25 cellular contexts compared by ENCODE assay signal in genomic region chr10:110612629-110613028, GRCh38. TPM values are rescaled to one million over a fixed set of nuclear protein-coding genes. Genes with fewer than 3 reads are reported as not detected.
A peak's percentile ranks its signal among the peaks of the same experiment; 100 is the strongest.
DNase-seq lines count a peak whose midpoint lies in the region; ATAC-seq and TF ChIP-seq lines count a peak whose summit lies in the region.
"Had no signal": no experiment of that assay in that cellular context is flagged by ENCODE, and none has a peak within 500 bp of the region (broad histone marks: within the 10 kb centered on the region; RNA-seq: fewer than 3 reads in every experiment).

No MANE protein-coding gene starts in this region.

- H3F3A ChIP-seq in MM.1S (ENCODE audit: insufficient read depth, low read length): peaks cover 36% of the 10 kb centered on the region

- H3K4me3 ChIP-seq in MM.1S (ENCODE audit: low read length) (peak overlapping the region; percentile 34; the same call in 1 of the 2 replicates), foreskin fibroblast (ENCODE audit: low read depth in 1 of 2, low read length in 2 of 2) (no peak overlapping the region)
- H3K4me3 ChIP-seq: Peyer's patch had no signal

- no peak for ATAC-seq in activated naive CD8-positive, alpha-beta T cell treated with anti-CD3 and anti-CD28 coated beads, Interleukin-2, amount 50 U/mL, for 24 hours
- no peak for ATAC-seq in activated T-helper 17 cell treated with anti-CD3 and anti-CD28 coated beads, Interleukin-2, amount 50 U/mL, for 72 hours (replicated peaks)
- ATAC-seq in stimulated activated naive B cell treated with anti-CD40 and anti-IgM and Interleukin-4, amounts not matched to agents 10 μg/mL and 1 μg/mL and 100 μg/mL, for 72 hours (replicated peaks): no peak
- ATAC-seq: CD8-positive, alpha-beta T cell had no signal

- DNase-seq in activated naive CD8-positive, alpha-beta T cell treated with anti-CD3 and anti-CD28 coated beads, Interleukin-2, amount 50 U/mL, for 24 hours: no peak
- no peak for DNase-seq in activated naive CD8-positive, alpha-beta T cell treated with anti-CD3 and anti-CD28 coated beads for 36 hours
- peak; percentile 19 for DNase-seq in MM.1S
- DNase-seq in stimulated activated naive B cell treated with anti-CD40 and anti-IgM and Interleukin-4, amounts not matched to agents 10 μg/mL and 1 μg/mL and 100 μg/mL, for 72 hours: no peak
- no peak for DNase-seq in DMS53 treated with DMSO at 0.1 percent for 48 hours (lab: John Stamatoyannopoulos, UW; ENCODE audit: unreplicated experiment)
- no peak for DNase-seq in foreskin fibroblast
- DNase-seq in COR-L47 (lab: John Stamatoyannopoulos, UW): no peak
- DNase-seq: CD8-positive, alpha-beta T cell; DMS 273 treated with DMSO at 0.1 percent for 48 hours; DMS79 treated with DMSO at 0.1 percent for 48 hours; GF-D8; H7; NCI-H1092 treated with DMSO at 0.1 percent for 48 hours; NCI-H1436; NCI-H187 treated with DMSO at 0.1 percent for 48 hours; NCI-H2171 treated with DMSO at 0.1 percent for 48 hours; NCI-H524; NCI-H774; NK-92 treated with Interleukin-12 subunit alpha and Interleukin-12 subunit beta, amount 100 ng/mL, for 24 hours; Peyer's patch; SHP77 treated with DMSO at 0.1 percent for 48 hours had no signal

- H3K27me3 ChIP-seq in MM.1S (replicated peaks; ENCODE audit: insufficient read depth, low read length): no peaks in the 10 kb centered on the region
- H3K27me3 ChIP-seq: Peyer's patch had no signal

- no peaks in the 10 kb centered on the region for H3K36me3 Mint-ChIP-seq in activated naive CD8-positive, alpha-beta T cell treated with anti-CD3 and anti-CD28 coated beads, Interleukin-2, amount 50 U/mL, for 24 hours (ENCODE audit: low read depth)
- H3K36me3 Mint-ChIP-seq in activated naive CD8-positive, alpha-beta T cell treated with anti-CD3 and anti-CD28 coated beads for 36 hours: peaks cover 3% of the 10 kb centered on the region
- H3K36me3 Mint-ChIP-seq in activated T-helper 17 cell treated with anti-CD3 and anti-CD28 coated beads, Interleukin-2, amount 50 U/mL, for 72 hours (ENCODE audit: low read depth): no peaks in the 10 kb centered on the region
- no peaks in the 10 kb centered on the region for H3K36me3 Mint-ChIP-seq in stimulated activated naive B cell treated with anti-CD40 and anti-IgM and Interleukin-4, amounts not matched to agents 10 μg/mL and 1 μg/mL and 100 μg/mL, for 72 hours
- H3K36me3 Mint-ChIP-seq: CD8-positive, alpha-beta T cell had no signal

- H3K4me1 ChIP-seq in MM.1S (ENCODE audit: low read length): peaks cover 26% of the 10 kb centered on the region
- H3K4me1 ChIP-seq: Peyer's patch had no signal

- H3K4me3 Mint-ChIP-seq in activated naive CD8-positive, alpha-beta T cell treated with anti-CD3 and anti-CD28 coated beads, Interleukin-2, amount 50 U/mL, for 24 hours: no peak overlapping the region
- no peak overlapping the region for H3K4me3 Mint-ChIP-seq in activated naive CD8-positive, alpha-beta T cell treated with anti-CD3 and anti-CD28 coated beads for 36 hours
- peak overlapping the region; percentile 44 for H3K4me3 Mint-ChIP-seq in activated T-helper 17 cell treated with anti-CD3 and anti-CD28 coated beads, Interleukin-2, amount 50 U/mL, for 72 hours
- peak overlapping the region in 1 of 2 donors; percentile 40 for H3K4me3 Mint-ChIP-seq in stimulated activated naive B cell treated with anti-CD40 and anti-IgM and Interleukin-4, amounts not matched to agents 10 μg/mL and 1 μg/mL and 100 μg/mL, for 72 hours
- H3K4me3 Mint-ChIP-seq: CD8-positive, alpha-beta T cell had no signal

- peaks cover 3% of the 10 kb centered on the region for H3K27me3 Mint-ChIP-seq in activated naive CD8-positive, alpha-beta T cell treated with anti-CD3 and anti-CD28 coated beads, Interleukin-2, amount 50 U/mL, for 24 hours
- H3K27me3 Mint-ChIP-seq in activated naive CD8-positive, alpha-beta T cell treated with anti-CD3 and anti-CD28 coated beads for 36 hours: no peaks in the 10 kb centered on the region
- no peaks in the 10 kb centered on the region for H3K27me3 Mint-ChIP-seq in activated T-helper 17 cell treated with anti-CD3 and anti-CD28 coated beads, Interleukin-2, amount 50 U/mL, for 72 hours
- H3K27me3 Mint-ChIP-seq in stimulated activated naive B cell treated with anti-CD40 and anti-IgM and Interleukin-4, amounts not matched to agents 10 μg/mL and 1 μg/mL and 100 μg/mL, for 72 hours: no peaks in the 10 kb centered on the region
- H3K27me3 Mint-ChIP-seq: IgD-negative memory B cell had no signal

- H3K79me2 ChIP-seq in MM.1S (ENCODE audit: low read length): no peaks in the 10 kb centered on the region

- H2AFZ ChIP-seq in MM.1S (ENCODE audit: low read length): peak overlapping the region; percentile 55

- H3K4me1 Mint-ChIP-seq in activated naive CD8-positive, alpha-beta T cell treated with anti-CD3 and anti-CD28 coated beads, Interleukin-2, amount 50 U/mL, for 24 hours: peaks cover 69% of the 10 kb centered on the region
- peaks cover 60% of the 10 kb centered on the region for H3K4me1 Mint-ChIP-seq in activated naive CD8-positive, alpha-beta T cell treated with anti-CD3 and anti-CD28 coated beads for 36 hours
- peaks cover 13% of the 10 kb centered on the region for H3K4me1 Mint-ChIP-seq in activated T-helper 17 cell treated with anti-CD3 and anti-CD28 coated beads, Interleukin-2, amount 50 U/mL, for 72 hours
- H3K4me1 Mint-ChIP-seq in stimulated activated naive B cell treated with anti-CD40 and anti-IgM and Interleukin-4, amounts not matched to agents 10 μg/mL and 1 μg/mL and 100 μg/mL, for 72 hours: peaks cover 37 to 68% of the 10 kb centered on the region in 2 donors

- H3K27ac ChIP-seq in MM.1S (ENCODE audit: low read length): peak overlapping the region; percentile 58; the same call in 1 of the 2 replicates
- H3K27ac ChIP-seq: C4-2B, HL-60, Peyer's patch had no signal

- no peaks in the 10 kb centered on the region for H3K9me3 Mint-ChIP-seq in activated naive CD8-positive, alpha-beta T cell treated with anti-CD3 and anti-CD28 coated beads, Interleukin-2, amount 50 U/mL, for 24 hours
- no peaks in the 10 kb centered on the region for H3K9me3 Mint-ChIP-seq in activated naive CD8-positive, alpha-beta T cell treated with anti-CD3 and anti-CD28 coated beads for 36 hours
- no peaks in the 10 kb centered on the region for H3K9me3 Mint-ChIP-seq in activated T-helper 17 cell treated with anti-CD3 and anti-CD28 coated beads, Interleukin-2, amount 50 U/mL, for 72 hours
- no peaks in the 10 kb centered on the region for H3K9me3 Mint-ChIP-seq in stimulated activated naive B cell treated with anti-CD40 and anti-IgM and Interleukin-4, amounts not matched to agents 10 μg/mL and 1 μg/mL and 100 μg/mL, for 72 hours
- H3K9me3 Mint-ChIP-seq: CD8-positive, alpha-beta T cell; IgD-negative memory B cell had no signal

- H3K36me3 ChIP-seq in MM.1S (replicated peaks; ENCODE audit: insufficient read depth, low read length): no peaks in the 10 kb centered on the region
- H3K36me3 ChIP-seq: Peyer's patch had no signal

- H3K4me2 ChIP-seq in MM.1S (ENCODE audit: low read depth, low read length): peak overlapping the region; percentile 83

- no peaks in the 10 kb centered on the region for H3K9me3 ChIP-seq in MM.1S (replicated peaks; ENCODE audit: insufficient read depth, low read length)
- H3K9me3 ChIP-seq: Peyer's patch had no signal

- H4K20me1 ChIP-seq in MM.1S (ENCODE audit: insufficient read depth, low read length): no peaks in the 10 kb centered on the region

- H3K27ac Mint-ChIP-seq in activated naive CD8-positive, alpha-beta T cell treated with anti-CD3 and anti-CD28 coated beads, Interleukin-2, amount 50 U/mL, for 24 hours: peak overlapping the region; percentile 52
- H3K27ac Mint-ChIP-seq in activated naive CD8-positive, alpha-beta T cell treated with anti-CD3 and anti-CD28 coated beads for 36 hours: no peak overlapping the region
- H3K27ac Mint-ChIP-seq in activated T-helper 17 cell treated with anti-CD3 and anti-CD28 coated beads, Interleukin-2, amount 50 U/mL, for 72 hours: no peak overlapping the region
- H3K27ac Mint-ChIP-seq in stimulated activated naive B cell treated with anti-CD40 and anti-IgM and Interleukin-4, amounts not matched to agents 10 μg/mL and 1 μg/mL and 100 μg/mL, for 72 hours: peak overlapping the region; percentile 94
- H3K27ac Mint-ChIP-seq: IgD-negative memory B cell had no signal

- TF ChIP-seq CTCF in MM.1S (IDR thresholded peaks at IDR 0.05; ENCODE audit: low read length) (no peak), foreskin fibroblast (IDR thresholded peaks at IDR 0.05; ENCODE audit: low read depth, low read length) (no peak)

- H3K9ac ChIP-seq in MM.1S (ENCODE audit: low read length): no peak overlapping the region

- no peaks in the 10 kb centered on the region for H3K9me2 ChIP-seq in MM.1S (replicated peaks; ENCODE audit: insufficient read depth, low read length)

RNA-seq across cellular contexts. Expression of gene RBM20, which starts 31.5 kb away (rescaled TPM):
- total RNA-seq in activated naive CD8-positive, alpha-beta T cell treated with anti-CD3 and anti-CD28 coated beads for 36 hours: under 1 TPM; 0.42 to 0.45 TPM
- total RNA-seq in activated T-helper 17 cell treated with anti-CD3 and anti-CD28 coated beads, Interleukin-2, amount 50 U/mL, for 72 hours: under 1 TPM in 1 of 2 donors, not detected in 1; 0.16 TPM

RNA-seq across cellular contexts. Expression of gene SMC3, which starts 45.1 kb away (rescaled TPM):
- 10 to 100 TPM; 75.6 to 76.5 TPM for total RNA-seq in activated naive CD8-positive, alpha-beta T cell treated with anti-CD3 and anti-CD28 coated beads for 36 hours
- 10 to 100 TPM; 74.0 to 77.3 TPM for total RNA-seq in activated T-helper 17 cell treated with anti-CD3 and anti-CD28 coated beads, Interleukin-2, amount 50 U/mL, for 72 hours

Comparison
In these comparisons a context has a peak if more than half of its experiments do, and no peak if none do; other contexts are left out.
1. H3K27ac Mint-ChIP-seq: peak in activated naive CD8-positive, alpha-beta T cell treated with anti-CD3 and anti-CD28 coated beads, Interleukin-2, amount 50 U/mL, for 24 hours (single experiment) and stimulated activated naive B cell treated with anti-CD40 and anti-IgM and Interleukin-4, amounts not matched to agents 10 μg/mL and 1 μg/mL and 100 μg/mL, for 72 hours (single experiment); none in activated naive CD8-positive, alpha-beta T cell treated with anti-CD3 and anti-CD28 coated beads for 36 hours (single experiment) and activated T-helper 17 cell treated with anti-CD3 and anti-CD28 coated beads, Interleukin-2, amount 50 U/mL, for 72 hours (single experiment).